Comparison of ENCODE assay signal across 17 cellular contexts in the genomic region with DNA sequence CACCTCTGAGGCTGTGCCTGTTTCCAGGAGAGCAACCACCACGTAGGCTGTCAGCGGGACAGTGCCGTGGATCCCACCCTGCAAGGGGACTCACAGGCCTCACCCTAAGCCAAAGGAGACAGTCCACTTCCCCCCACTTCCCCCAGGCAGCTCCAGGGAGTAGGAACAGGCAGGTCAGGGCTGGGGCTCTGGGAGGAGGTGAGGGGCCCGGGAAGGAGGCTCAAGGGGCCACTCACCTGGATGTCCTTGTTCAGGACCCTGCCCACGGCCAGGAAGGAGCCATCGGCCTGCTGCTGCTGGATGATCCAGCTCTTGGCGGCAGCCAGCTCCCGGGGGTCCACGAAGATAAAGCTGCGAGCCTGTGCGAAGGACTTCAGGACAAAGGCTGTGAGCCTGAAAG. TPM values are rescaled to one million over a fixed set of nuclear protein-coding genes. Genes with fewer than 3 reads are reported as not detected.
DNase-seq lines count a peak whose midpoint lies in the region; ATAC-seq and TF ChIP-seq lines count a peak whose summit lies in the region.
"Had no signal": no experiment of that assay in that cellular context is flagged by ENCODE, and none has a peak within 500 bp of the region (broad histone marks: within the 10 kb centered on the region; RNA-seq: fewer than 3 reads in every experiment).

No MANE protein-coding gene starts in this region.

- H3K9me3 Mint-ChIP-seq in chondrocyte (ENCODE audit: low read depth): peaks cover 23% of the 10 kb centered on the region

- H3K4me3 ChIP-seq in H7 (ENCODE audit: insufficient read depth, low read depth, low read length): no peak overlapping the region
- no peak overlapping the region for H3K4me3 ChIP-seq in upper lobe of right lung
- no peak overlapping the region for H3K4me3 ChIP-seq in breast epithelium
- H3K4me3 ChIP-seq: GM23338 had no signal

- no peaks in the 10 kb centered on the region for H3K4me1 Mint-ChIP-seq in chondrocyte (ENCODE audit: low read depth)
- H3K4me1 Mint-ChIP-seq: CD4-positive, CD25-positive, alpha-beta regulatory T cell; GM23338 had no signal

- H3K27ac ChIP-seq in upper lobe of right lung (no peak overlapping the region), breast epithelium (no peak overlapping the region)

- ATAC-seq in upper lobe of right lung (no peak), HG03108 (IDR thresholded peaks at IDR 0.05; ENCODE audit: unreplicated experiment) (no peak)
- ATAC-seq: CD8-positive, alpha-beta T cell; GM23338 had no signal

- DNase-seq in H7 (peak; percentile 25), chondrocyte (ENCODE audit: low spot score) (peak; percentile 77), posterior vena cava (ENCODE audit: low spot score) (peak; percentile 60), upper lobe of right lung (peak; percentile 52), NCI-H446 (lab: John Stamatoyannopoulos, UW) (no peak), breast epithelium (ENCODE audit: low spot score in 2 of 2) (no peak)
- DNase-seq: C1 segment of cervical spinal cord; Caco-2; CD4-positive, CD25-positive, alpha-beta regulatory T cell; CD8-positive, alpha-beta T cell; DMS153; DND-41; HCEC 1CT had no signal

- no peak for TF ChIP-seq CTCF in chondrocyte (IDR thresholded peaks at IDR 0.05)
- no peak for TF ChIP-seq CTCF in upper lobe of right lung (IDR thresholded peaks at IDR 0.05)
- TF ChIP-seq CTCF in breast epithelium (IDR thresholded peaks at IDR 0.05): no peak

- H3K4me1 ChIP-seq in upper lobe of right lung (no peaks in the 10 kb centered on the region), breast epithelium (no peaks in the 10 kb centered on the region)
- H3K4me1 ChIP-seq: Caco-2 had no signal

- no peak for TF ChIP-seq POLR2A in breast epithelium (IDR thresholded peaks at IDR 0.05)

- peaks cover 10% of the 10 kb centered on the region for H3K36me3 Mint-ChIP-seq in chondrocyte (ENCODE audit: low read depth)
- H3K36me3 Mint-ChIP-seq: CD8-positive, alpha-beta T cell had no signal

- H3K27ac Mint-ChIP-seq in chondrocyte (ENCODE audit: unreplicated experiment): no peak overlapping the region
- H3K27ac Mint-ChIP-seq: CD4-positive, CD25-positive, alpha-beta regulatory T cell; CD8-positive, alpha-beta T cell; GM23338 had no signal

- H3K9me3 ChIP-seq in upper lobe of right lung (peaks cover 4% of the 10 kb centered on the region), breast epithelium (peaks cover 29 to 38% of the 10 kb centered on the region in 2 donors)

- no peaks in the 10 kb centered on the region for H3K27me3 ChIP-seq in H7 (ENCODE audit: control insufficient read depth, insufficient read depth, low read length)
- no peaks in the 10 kb centered on the region for H3K27me3 ChIP-seq in upper lobe of right lung
- H3K27me3 ChIP-seq in breast epithelium: no peaks in the 10 kb centered on the region

- H3K36me3 ChIP-seq in H7 (replicated peaks; ENCODE audit: control insufficient read depth, insufficient read depth, low read length): 0 out of 2 replicates have a peak, but pooled peaks cover under 1% of the 10 kb centered on the region
- H3K36me3 ChIP-seq in upper lobe of right lung: no peaks in the 10 kb centered on the region
- H3K36me3 ChIP-seq in breast epithelium: no peaks in the 10 kb centered on the region

- H3K27me3 Mint-ChIP-seq in chondrocyte (ENCODE audit: low read depth): peaks cover 9% of the 10 kb centered on the region

- H3K4me3 Mint-ChIP-seq in chondrocyte (ENCODE audit: unreplicated experiment): no peak overlapping the region
- H3K4me3 Mint-ChIP-seq: CD4-positive, CD25-positive, alpha-beta regulatory T cell; CD8-positive, alpha-beta T cell; GM23338 had no signal

- intact Hi-C loops in posterior vena cava (cut with DNase I) (no loop called here), upper lobe of right lung (cut with DNase I) (no loop called here), breast epithelium (cut with DNase I; ENCODE audit: low total_unique reads) (no loop called here)

RNA-seq across cellular contexts. Expression of gene F2RL3, which starts 25.6 kb away (rescaled TPM):
- total RNA-seq in H7 (2014; rRNA removed; shearing (Covaris generic)): not detected in 2 replicates
- total RNA-seq in chondrocyte: 0.05 to 0.10 TPM in 2 of 3 replicates, not detected in the other
- total RNA-seq in posterior vena cava: 1 to 10 TPM; 1.2 to 4.6 TPM
- 25.3 TPM for total RNA-seq in upper lobe of right lung
- total RNA-seq in breast epithelium: 10 to 100 TPM in 1 of 3 donors, 1 to 10 TPM in 1, under 1 TPM in 1; 0.32 to 27.5 (median 4.2) TPM
- total RNA-seq: A172; A673; Caco-2; CD8-positive, alpha-beta T cell; GM23338 had no signal

Comparison
In these comparisons a context has a peak if more than half of its experiments do, and no peak if none do; other contexts are left out.
1. DNase-seq: peak in H7 (single experiment), chondrocyte (single experiment), posterior vena cava (single experiment) and upper lobe of right lung (single experiment); none in NCI-H446 (0 of 2) and breast epithelium (0 of 2).